10 cellular contexts compared by ENCODE assay signal in the genomic region with DNA sequence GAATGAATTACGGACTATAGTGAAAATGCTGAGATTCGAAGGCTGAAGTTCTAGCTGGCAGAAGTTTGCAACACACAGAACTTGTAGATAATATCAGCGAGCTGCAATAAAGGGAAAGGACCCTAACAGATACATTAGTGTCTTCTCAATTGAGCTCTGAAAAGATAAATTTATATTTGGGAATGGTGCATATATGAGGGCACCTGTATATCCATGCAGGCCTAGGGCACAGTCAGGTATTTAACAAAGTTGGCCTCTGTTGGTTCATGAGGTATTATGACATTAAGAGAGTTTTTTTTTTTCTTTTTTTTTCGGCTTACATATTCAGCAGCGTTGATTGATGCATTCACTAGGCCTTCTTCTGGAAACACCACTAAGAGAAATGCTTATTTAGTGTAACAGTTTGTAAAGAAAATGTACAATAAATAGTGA. TPM values are rescaled to one million over a fixed set of nuclear protein-coding genes. Genes with fewer than 3 reads are reported as not detected.
DNase-seq lines count a peak whose midpoint lies in the region; ATAC-seq and TF ChIP-seq lines count a peak whose summit lies in the region.
"Had no signal": no experiment of that assay in that cellular context is flagged by ENCODE, and none has a peak within 500 bp of the region (broad histone marks: within the 10 kb centered on the region; RNA-seq: fewer than 3 reads in every experiment).

No MANE protein-coding gene starts in this region.

- H3K36me3 ChIP-seq in CD8-positive, alpha-beta T cell (ENCODE audit: insufficient read depth, low read length) = no peaks in the 10 kb centered on the region
- H3K36me3 ChIP-seq in PC-3 (ENCODE audit: low read depth, low read length) (0 out of 2 replicates have a peak, but pooled peaks cover 4% of the 10 kb centered on the region), neural progenitor cell (no peaks in the 10 kb centered on the region)

- H2AFZ ChIP-seq in PC-3 (ENCODE audit: low read length) (peak overlapping the region; percentile 66; the same call in 1 of the 2 replicates), neural progenitor cell (replicated peaks) (no peak overlapping the region)

- no peak overlapping the region for H3K27ac ChIP-seq in CD8-positive, alpha-beta T cell (ENCODE audit: low read depth, low read length)
- H3K27ac ChIP-seq in PC-3 (ENCODE audit: low read length) (no peak overlapping the region), neural progenitor cell (no peak overlapping the region)

- no peak overlapping the region for H3K4me3 ChIP-seq in CD8-positive, alpha-beta T cell (ENCODE audit: low read depth, low read length)
- H3K4me3 ChIP-seq in PC-3 (ENCODE audit: low read length) (peak overlapping the region; percentile 74), neural progenitor cell (no peak overlapping the region)

- H3K36me3 Mint-ChIP-seq in CD8-positive, alpha-beta T cell = peaks cover 12% of the 10 kb centered on the region
- peaks cover 8% of the 10 kb centered on the region for H3K36me3 Mint-ChIP-seq in effector memory CD8-positive, alpha-beta T cell (ENCODE audit: insufficient read depth)
- peaks cover 18% of the 10 kb centered on the region for H3K36me3 Mint-ChIP-seq in neural progenitor cell

- H3K27ac Mint-ChIP-seq in CD8-positive, alpha-beta T cell = no peak overlapping the region
- H3K27ac Mint-ChIP-seq in effector memory CD8-positive, alpha-beta T cell = peak overlapping the region; percentile 90 to 91
- H3K27ac Mint-ChIP-seq in neural progenitor cell = no peak overlapping the region

- H3K9me3 ChIP-seq in CD8-positive, alpha-beta T cell (ENCODE audit: low read length) = no peaks in the 10 kb centered on the region
- H3K9me3 ChIP-seq in PC-3 (ENCODE audit: low read length) (no peaks in the 10 kb centered on the region), neural progenitor cell (ENCODE audit: low read depth) (no peaks in the 10 kb centered on the region)

- no peak for ATAC-seq in CD8-positive, alpha-beta T cell
- no peak for ATAC-seq in PC-3
- ATAC-seq in effector memory CD8-positive, alpha-beta T cell (replicated peaks) = no peak
- ATAC-seq in HG02970 (IDR thresholded peaks at IDR 0.05; ENCODE audit: low FRiP score, unreplicated experiment) = no peak

- CTCF ChIA-PET in CD8-positive, alpha-beta T cell (lab: Charles Lee) = interaction anchor here (0.6 kb wide), 1 partner anchor 556 kb away, joined by 3 read pairs; no protein-coding TSS in a partner anchor
- CTCF ChIA-PET in PC-3 (lab: Charles Lee) = no interaction called here

- H3K27me3 ChIP-seq in CD8-positive, alpha-beta T cell (ENCODE audit: insufficient read depth, low read length) = no peaks in the 10 kb centered on the region
- no peaks in the 10 kb centered on the region for H3K27me3 ChIP-seq in PC-3 (ENCODE audit: low read length)
- peaks cover 73% of the 10 kb centered on the region for H3K27me3 ChIP-seq in neural progenitor cell

- no peak for DNase-seq in CD8-positive, alpha-beta T cell
- DNase-seq in PC-3 (peak; percentile 33), neural progenitor cell (ENCODE audit: low spot score) (no peak), NCI-H187 (lab: John Stamatoyannopoulos, UW) (no peak), HuH-7.5 (ENCODE audit: low spot score) (no peak), NCI-H510A treated with DMSO at 0.1 percent for 48 hours (lab: John Stamatoyannopoulos, UW) (no peak)
- no peak for DNase-seq in effector memory CD8-positive, alpha-beta T cell
- DNase-seq: GF-D8, HCEC 1CT had no signal

- peak overlapping the region; percentile 94 for H3K4me3 Mint-ChIP-seq in CD8-positive, alpha-beta T cell
- peak overlapping the region; percentile 92 to 97 for H3K4me3 Mint-ChIP-seq in effector memory CD8-positive, alpha-beta T cell
- H3K4me3 Mint-ChIP-seq in neural progenitor cell = peak overlapping the region; percentile 95

- POLR2A ChIA-PET in CD8-positive, alpha-beta T cell (lab: Charles Lee) = no interaction called here
- POLR2A ChIA-PET in PC-3 (lab: Charles Lee; ENCODE audit: unreplicated experiment) = interaction anchor here (0.7 kb wide), 1 partner anchor 84 kb away, joined by 14 read pairs; no protein-coding TSS in a partner anchor

- H3K9me3 Mint-ChIP-seq in CD8-positive, alpha-beta T cell = no peaks in the 10 kb centered on the region
- H3K9me3 Mint-ChIP-seq in effector memory CD8-positive, alpha-beta T cell = no peaks in the 10 kb centered on the region
- H3K9me3 Mint-ChIP-seq in neural progenitor cell = peaks cover 4% of the 10 kb centered on the region

- H3K9ac ChIP-seq in PC-3 (ENCODE audit: low read length) (peak overlapping the region; percentile 75; the same call in 1 of the 2 replicates), neural progenitor cell (no peak overlapping the region)

- H3F3A ChIP-seq in PC-3 (ENCODE audit: low read length, unreplicated experiment) (no peaks in the 10 kb centered on the region), neural progenitor cell (ENCODE audit: low read depth) (peaks cover 33% of the 10 kb centered on the region)

- TF ChIP-seq CTCF in CD8-positive, alpha-beta T cell (IDR thresholded peaks at IDR 0.05) = no peak
- TF ChIP-seq CTCF in PC-3 (conservative IDR thresholded peaks at IDR 0.05; ENCODE audit: low read depth, low read length) (no peak), neural progenitor cell (IDR thresholded peaks at IDR 0.05) (no peak)

- H3K79me2 ChIP-seq in PC-3 (ENCODE audit: low read length) = peaks cover 54% of the 10 kb centered on the region
- H3K79me2 ChIP-seq in neural progenitor cell (ENCODE audit: low read depth) = no peaks in the 10 kb centered on the region

- no TSS peak for BruUV-seq in PC-3 (replicated peaks; lab: Mats Ljungman, UMichigan)

- H3K27me3 Mint-ChIP-seq in CD8-positive, alpha-beta T cell (ENCODE audit: low read depth) = peaks cover 3% of the 10 kb centered on the region
- H3K27me3 Mint-ChIP-seq in effector memory CD8-positive, alpha-beta T cell = no peaks in the 10 kb centered on the region
- peaks cover 47% of the 10 kb centered on the region for H3K27me3 Mint-ChIP-seq in neural progenitor cell (ENCODE audit: insufficient read depth, low read depth)

- H4K20me1 ChIP-seq in PC-3 (ENCODE audit: low read length) (no peaks in the 10 kb centered on the region), neural progenitor cell (ENCODE audit: low read depth) (peaks cover 32% of the 10 kb centered on the region)

- H3K4me2 ChIP-seq in PC-3 (ENCODE audit: low read length) (peak overlapping the region; percentile 94), neural progenitor cell (no peak overlapping the region)

- peaks cover 33% of the 10 kb centered on the region for H3K4me1 Mint-ChIP-seq in CD8-positive, alpha-beta T cell (ENCODE audit: low read depth)
- peaks cover 17 to 24% of the 10 kb centered on the region in 2 donors for H3K4me1 Mint-ChIP-seq in effector memory CD8-positive, alpha-beta T cell (ENCODE audit: low read depth in 2 of 2)
- H3K4me1 Mint-ChIP-seq in neural progenitor cell = peaks cover 28% of the 10 kb centered on the region

- H3K9me2 ChIP-seq in PC-3 (replicated peaks; ENCODE audit: low read length) = no peaks in the 10 kb centered on the region

- intact Hi-C loops in CD8-positive, alpha-beta T cell (cut with DNase I, micrococcal nuclease) = loop anchor here in 1 of 2 experiments (5.0 to 10.0 kb wide), 2 partner anchors 643 to 1700 kb away; a partner anchor contains a TSS
- intact Hi-C loops in PC-3 (cut with micrococcal nuclease) = loop anchor here (10.0 kb wide), 1 partner anchor 130 kb away; no protein-coding TSS in a partner anchor

- H3K4me1 ChIP-seq in CD8-positive, alpha-beta T cell (ENCODE audit: insufficient read depth, low read length) = peaks cover 31% of the 10 kb centered on the region
- H3K4me1 ChIP-seq in PC-3 (ENCODE audit: insufficient read depth, low read length) = peaks cover 50% of the 10 kb centered on the region
- H3K4me1 ChIP-seq in neural progenitor cell = peaks cover 9% of the 10 kb centered on the region

RNA-seq across cellular contexts. Expression of a gene that starts 2.2 kb away (rescaled TPM):
- 1 to 10 TPM; 5.3 to 6.7 TPM for total RNA-seq in CD8-positive, alpha-beta T cell
- total RNA-seq in PC-3 (2014; rRNA removed) = 5.2 and 12.7 TPM in 2 replicates
- total RNA-seq in neural progenitor cell (ENCODE audit: low replicate concordance) = 1.7 and 5.3 TPM in 2 replicates

Comparison
In these comparisons a context has a peak if more than half of its experiments do, and no peak if none do; other contexts are left out.
1. H3K27ac Mint-ChIP-seq: peak in effector memory CD8-positive, alpha-beta T cell (2 of 2); none in CD8-positive, alpha-beta T cell (single experiment) and neural progenitor cell (single experiment).
2. Peak in every context shown above with its lines, with median percentiles within 50 percentile points of each other: H3K4me3 Mint-ChIP-seq.